In the genomic region with DNA sequence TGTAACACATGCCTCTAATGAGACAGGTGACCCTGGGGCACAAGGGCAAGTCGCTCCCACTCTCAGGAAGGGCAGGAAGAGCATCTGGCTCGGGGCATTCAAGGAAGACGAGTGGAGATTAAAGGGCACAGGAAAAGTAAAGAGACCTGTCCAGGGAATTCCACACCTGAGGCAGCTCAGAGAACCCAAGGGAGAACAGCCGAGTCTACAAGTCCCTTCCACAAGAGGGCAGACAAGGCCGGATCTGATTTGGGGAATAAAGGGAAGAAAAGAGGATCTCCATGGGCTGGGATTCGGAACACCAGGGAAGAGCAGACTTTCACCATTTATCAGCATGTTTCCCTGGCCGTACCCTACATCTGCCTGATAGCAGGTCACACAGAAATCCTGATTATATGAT, we compare ENCODE assay signal across 11 cellular contexts. TPM values are rescaled to one million over a fixed set of nuclear protein-coding genes. Genes with fewer than 3 reads are reported as not detected.
DNase-seq lines count a peak whose midpoint lies in the region; ATAC-seq and TF ChIP-seq lines count a peak whose summit lies in the region.
"Had no signal": no experiment of that assay in that cellular context is flagged by ENCODE, and none has a peak within 500 bp of the region (broad histone marks: within the 10 kb centered on the region; RNA-seq: fewer than 3 reads in every experiment).

No MANE protein-coding gene starts in this region.

- H3K9me3 Mint-ChIP-seq in activated T-cell treated with anti-CD3 and anti-CD28 coated beads, Interleukin-2, amount 50 U/mL, for 72 hours, result no peaks in the 10 kb centered on the region
- no peaks in the 10 kb centered on the region for H3K9me3 Mint-ChIP-seq in activated T-cell treated with anti-CD3 and anti-CD28 coated beads, Interleukin-2, amount 50 U/mL, for 4 hours
- H3K9me3 Mint-ChIP-seq in type B pancreatic cell, result no peaks in the 10 kb centered on the region
- H3K9me3 Mint-ChIP-seq: effector memory CD8-positive, alpha-beta T cell had no signal

- ATAC-seq in activated T-cell treated with anti-CD3 and anti-CD28 coated beads, Interleukin-2, amount 50 U/mL, for 72 hours (replicated peaks in 1 of 2), result no peak
- no peak for ATAC-seq in activated T-cell treated with anti-CD3 and anti-CD28 coated beads, Interleukin-2, amount 50 U/mL, for 4 hours
- ATAC-seq in GM19397 (IDR thresholded peaks at IDR 0.05; ENCODE audit: unreplicated experiment), result no peak

- no peak overlapping the region for H3K4me3 ChIP-seq in fibroblast of pulmonary artery (replicated peaks; ENCODE audit: low read depth, low read length)
- H3K4me3 ChIP-seq: pancreas had no signal

- H3K27me3 Mint-ChIP-seq in activated T-cell treated with anti-CD3 and anti-CD28 coated beads, Interleukin-2, amount 50 U/mL, for 72 hours (ENCODE audit: low read depth), result no peaks in the 10 kb centered on the region
- no peaks in the 10 kb centered on the region for H3K27me3 Mint-ChIP-seq in activated T-cell treated with anti-CD3 and anti-CD28 coated beads, Interleukin-2, amount 50 U/mL, for 4 hours (ENCODE audit: low read depth)
- no peaks in the 10 kb centered on the region for H3K27me3 Mint-ChIP-seq in type B pancreatic cell
- H3K27me3 Mint-ChIP-seq: effector memory CD8-positive, alpha-beta T cell had no signal

- no peak for DNase-seq in activated T-cell treated with anti-CD3 and anti-CD28 coated beads, Interleukin-2, amount 50 U/mL, for 72 hours
- no peak for DNase-seq in activated T-cell treated with anti-CD3 and anti-CD28 coated beads, Interleukin-2, amount 50 U/mL, for 4 hours
- DNase-seq in SK-N-DZ (ENCODE audit: low spot score) (peak; percentile 5), fibroblast of pulmonary artery (ENCODE audit: low read depth) (no peak), type B pancreatic cell (ENCODE audit: extremely low spot score, unreplicated experiment) (no peak), cortex of kidney (lab: John Stamatoyannopoulos, UW) (no peak)
- no peak for DNase-seq in activated naive CD4-positive, alpha-beta T cell treated with anti-CD3 and anti-CD28 coated beads, Interleukin-2, amount 50 U/mL, for 16 hours
- DNase-seq: MM.1S had no signal

- no peak overlapping the region for H3K4me3 Mint-ChIP-seq in activated T-cell treated with anti-CD3 and anti-CD28 coated beads, Interleukin-2, amount 50 U/mL, for 72 hours
- H3K4me3 Mint-ChIP-seq in activated T-cell treated with anti-CD3 and anti-CD28 coated beads, Interleukin-2, amount 50 U/mL, for 4 hours, result no peak overlapping the region
- no peak overlapping the region for H3K4me3 Mint-ChIP-seq in type B pancreatic cell
- H3K4me3 Mint-ChIP-seq: effector memory CD8-positive, alpha-beta T cell had no signal

- H3K4me1 Mint-ChIP-seq in activated T-cell treated with anti-CD3 and anti-CD28 coated beads, Interleukin-2, amount 50 U/mL, for 72 hours (ENCODE audit: low read depth), result peaks cover 10% of the 10 kb centered on the region
- H3K4me1 Mint-ChIP-seq in activated T-cell treated with anti-CD3 and anti-CD28 coated beads, Interleukin-2, amount 50 U/mL, for 4 hours (ENCODE audit: low read depth), result peaks cover 2% of the 10 kb centered on the region
- no peaks in the 10 kb centered on the region for H3K4me1 Mint-ChIP-seq in type B pancreatic cell (ENCODE audit: unreplicated experiment)

- peak overlapping the region; percentile 14 for H3K27ac Mint-ChIP-seq in activated T-cell treated with anti-CD3 and anti-CD28 coated beads, Interleukin-2, amount 50 U/mL, for 72 hours
- no peak overlapping the region for H3K27ac Mint-ChIP-seq in type B pancreatic cell

- H3K36me3 Mint-ChIP-seq in activated T-cell treated with anti-CD3 and anti-CD28 coated beads, Interleukin-2, amount 50 U/mL, for 72 hours (ENCODE audit: insufficient read depth in 2 of 2), result peaks cover 17 to 49% of the 10 kb centered on the region in 2 donors
- peaks cover 47% of the 10 kb centered on the region for H3K36me3 Mint-ChIP-seq in activated T-cell treated with anti-CD3 and anti-CD28 coated beads, Interleukin-2, amount 50 U/mL, for 4 hours (ENCODE audit: insufficient read depth)
- H3K36me3 Mint-ChIP-seq in type B pancreatic cell, result peaks cover 30% of the 10 kb centered on the region

- peak; percentile 45 for TF ChIP-seq CTCF in fibroblast of pulmonary artery (IDR thresholded peaks at IDR 0.05; ENCODE audit: low read length, missing control alignments)
- peak; percentile 40 for TF ChIP-seq CTCF in type B pancreatic cell (conservative IDR thresholded peaks at IDR 0.05)

RNA-seq across cellular contexts. Expression of gene GPX3, which starts 28.1 kb away (rescaled TPM):
- not detected for total RNA-seq in activated T-cell treated with anti-CD3 and anti-CD28 coated beads, Interleukin-2, amount 50 U/mL, for 72 hours
- total RNA-seq in activated T-cell treated with anti-CD3 and anti-CD28 coated beads, Interleukin-2, amount 50 U/mL, for 4 hours, result 1 to 10 TPM in 2 of 3 donors, under 1 TPM in 1; 0.47 to 1.1 (median 1.0) TPM
- 18.0 and 24.9 TPM in 2 replicates for polyA plus RNA-seq in SK-N-DZ (2014; cell fraction: cytosol; rRNA removed)
- polyA plus RNA-seq in SK-N-DZ (2014; cell fraction: nucleus; rRNA removed), result 6.9 and 9.1 TPM in 2 replicates
- 18.4 and 19.7 TPM in 2 replicates for total RNA-seq in type B pancreatic cell (ENCODE audit: low replicate concordance)

RNA-seq across cellular contexts. Expression of gene TNIP1, which starts 32.3 kb away (rescaled TPM):
- total RNA-seq in activated T-cell treated with anti-CD3 and anti-CD28 coated beads, Interleukin-2, amount 50 U/mL, for 72 hours, result 100 to 1,000 TPM; 358 to 420 TPM
- 100 to 1,000 TPM; 199 to 329 (median 211) TPM for total RNA-seq in activated T-cell treated with anti-CD3 and anti-CD28 coated beads, Interleukin-2, amount 50 U/mL, for 4 hours
- polyA plus RNA-seq in SK-N-DZ (2014; cell fraction: cytosol; rRNA removed), result 28.2 and 39.3 TPM in 2 replicates
- polyA plus RNA-seq in SK-N-DZ (2014; cell fraction: nucleus; rRNA removed), result 16.4 and 27.8 TPM in 2 replicates
- total RNA-seq in type B pancreatic cell (ENCODE audit: low replicate concordance), result 63.6 and 89.2 TPM in 2 replicates
